ENCODE assay signal across 8 cellular contexts in genomic region chr1:219990782-219991510, GRCh38. TPM values are rescaled to one million over a fixed set of nuclear protein-coding genes. Genes with fewer than 3 reads are reported as not detected.
DNase-seq lines count a peak whose midpoint lies in the region; ATAC-seq and TF ChIP-seq lines count a peak whose summit lies in the region.

No MANE protein-coding gene starts in this region.

- intact Hi-C loops in lower leg skin (cut with DNase I; ENCODE audit: low total_unique reads): no loop called here

- H3K9me3 ChIP-seq in liver (ENCODE audit: control insufficient read depth in 4 of 4, low read length in 3 of 4): no peaks in the 10 kb centered on the region

- H3K27ac ChIP-seq in liver (ENCODE audit: low read depth in 1 of 2, low read length in 2 of 2): peak overlapping the region; percentile 19 to 43

- in situ Hi-C loops in astrocyte of the spinal cord (cut with HindIII; ENCODE audit: low sequenced_read_pairs): no loop called here

- DNase-seq in NOMO-1 treated with DMSO at 0.1 percent for 48 hours (lab: John Stamatoyannopoulos, UW; ENCODE audit: unreplicated experiment) (peak; percentile 2), NOMO-1 treated with dmso at 0.1 percent for 144 hours (lab: John Stamatoyannopoulos, UW; ENCODE audit: unreplicated experiment) (no peak), NCI-H146 (lab: John Stamatoyannopoulos, UW) (peak; percentile 34), astrocyte of the spinal cord (ENCODE audit: low read depth, low spot score) (peak; percentile 52), lower leg skin (ENCODE audit: low spot score in 2 of 2) (no peak)

- H3K4me3 ChIP-seq in astrocyte of the spinal cord (ENCODE audit: low read depth, low read length) (no peak overlapping the region), liver (ENCODE audit: low read depth in 1 of 3, low read length in 3 of 3) (no peak overlapping the region), lower leg skin (ENCODE audit: low read depth, poor library complexity, severe bottlenecking) (no peak overlapping the region)

- peak; percentile 79 to 87 for TF ChIP-seq RAD21 in liver (IDR thresholded peaks at IDR 0.05)

- peaks cover 0 to 8% (median 5%) of the 10 kb centered on the region in 4 donors for H3K36me3 ChIP-seq in liver (ENCODE audit: control insufficient read depth in 4 of 4, insufficient read depth in 3 of 4, low read depth in 1 of 4, low read length in 3 of 4)

- no peaks in the 10 kb centered on the region for H3K27me3 ChIP-seq in liver (ENCODE audit: control insufficient read depth in 4 of 4, insufficient read depth in 4 of 4, low read length in 3 of 4)

- H3K4me1 ChIP-seq in liver (ENCODE audit: control insufficient read depth in 4 of 4, insufficient read depth in 4 of 4, low read length in 3 of 4): peaks cover 8 to 59% (median 42%) of the 10 kb centered on the region in 4 donors

- TF ChIP-seq CTCF in astrocyte of the spinal cord (IDR thresholded peaks at IDR 0.05; ENCODE audit: low read depth, low read length) (peak; percentile 66), liver (IDR thresholded peaks at IDR 0.05; ENCODE audit: low read depth, low read length, missing input control) (peak; percentile 70), lower leg skin (IDR thresholded peaks at IDR 0.05) (no peak)

- 17% methylated on average over 2 of the region's 2 CpGs for WGBS in liver
- WGBS in lower leg skin, 2 donors: 36 to 38% methylated on average over 2 of the region's 2 CpGs

- H3K9ac ChIP-seq in liver (ENCODE audit: low read depth in 1 of 2, low read length in 2 of 2): peak overlapping the region; percentile 21 to 38

- no peak for ATAC-seq in HG02840 (IDR thresholded peaks at IDR 0.05; ENCODE audit: low FRiP score, unreplicated experiment)
- ATAC-seq in HG03175 (IDR thresholded peaks at IDR 0.05; ENCODE audit: unreplicated experiment): no peak

- no peak for TF ChIP-seq POLR2A in lower leg skin (IDR thresholded peaks at IDR 0.05)

TF ChIP-seq in liver, 16 proteins besides CTCF, POLR2A, EP300 and RAD21:
- TF ChIP-seq TAF1 (conservative IDR thresholded peaks at IDR 0.05): no peak
- no peak for TF ChIP-seq RXRA (IDR thresholded peaks at IDR 0.05)
- TF ChIP-seq SP1 (IDR thresholded peaks at IDR 0.05): no peak
- no peak for TF ChIP-seq FOXA2 (IDR thresholded peaks at IDR 0.05)

RNA-seq across cellular contexts. Expression of gene EPRS1, which starts 55.4 kb away (rescaled TPM):
- total RNA-seq in liver (10 to 100 TPM; 41.6 to 59.3 TPM), lower leg skin (10 to 100 TPM; 30.6 to 43.2 (median 40.9) TPM)
- 10 to 100 TPM; 20.4 to 36.9 TPM for polyA plus RNA-seq in liver

Comparison
In these comparisons a context has a peak if more than half of its experiments do, and no peak if none do; other contexts are left out.
1. DNase-seq: peak in NOMO-1 treated with DMSO at 0.1 percent for 48 hours (single experiment), NCI-H146 (single experiment) and astrocyte of the spinal cord (single experiment); none in NOMO-1 treated with dmso at 0.1 percent for 144 hours (single experiment) and lower leg skin (0 of 2).
2. CTCF ChIP-seq: peak in astrocyte of the spinal cord (single experiment) and liver (single experiment); none in lower leg skin (0 of 3).